ENCODE assay signal across 26 cellular contexts in the genomic region with DNA sequence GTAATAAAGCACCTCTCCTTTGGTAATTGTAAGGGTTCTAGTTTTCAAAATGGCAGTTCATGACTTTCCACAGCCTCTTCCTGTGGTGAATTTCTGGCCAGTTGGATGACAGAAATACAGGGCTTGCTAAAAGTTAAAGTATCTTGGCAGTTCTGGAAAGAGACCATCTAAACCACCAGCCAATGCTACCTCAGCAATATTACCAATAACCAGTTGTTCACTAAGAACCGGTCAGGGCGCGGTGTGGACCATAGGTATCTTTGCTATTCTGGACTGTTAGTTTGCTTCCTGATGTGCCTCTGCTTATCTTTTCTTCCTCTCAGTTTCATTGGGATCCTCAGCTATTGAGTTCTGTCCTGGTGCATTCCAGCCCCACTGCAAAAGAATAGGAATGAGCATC.
"Had no signal": no experiment of that assay in that cellular context is flagged by ENCODE, and none has a peak within 500 bp of the region (broad histone marks: within the 10 kb centered on the region; RNA-seq: fewer than 3 reads in every experiment).

No MANE protein-coding gene starts in this region.

- H3K27ac ChIP-seq: colonic mucosa, epithelial cell of prostate, esophagus squamous epithelium, gastrocnemius medialis, heart right ventricle, left lung, lower lobe of right lung had no signal

- DNase-seq: colonic mucosa; cortex of kidney; effector CD8-positive, alpha-beta T cell; effector memory CD8-positive, alpha-beta T cell; endodermal cell; erythroblast; esophagus squamous epithelium; foreskin fibroblast; foreskin melanocyte; gastrocnemius medialis; glutamatergic neuron; head of caudate nucleus; heart right ventricle; hippocampal formation; left cardiac atrium; left lung; left ventricle myocardium superior; lower lobe of right lung; mesenchymal stem cell; mucosa of descending colon had no signal

- H3K9me3 ChIP-seq: colonic mucosa, esophagus squamous epithelium, gastrocnemius medialis, heart right ventricle, left lung, lower lobe of right lung, mucosa of descending colon had no signal

- H3K9me3 Mint-ChIP-seq: dendritic cell treated with granulocyte-macrophage colony-stimulating factor and Interleukin-4, amounts not matched to agents 40 ng/mL and 50 ng/mL, for 4 days; effector memory CD8-positive, alpha-beta T cell; endodermal cell; mesothelial cell of epicardium had no signal

- FAIRE-seq: endometrium, keratinocyte had no signal

- H3K4me1 ChIP-seq: colonic mucosa, esophagus squamous epithelium, gastrocnemius medialis, heart right ventricle, left lung, lower lobe of right lung had no signal

- H3K36me3 ChIP-seq: colonic mucosa, esophagus squamous epithelium, gastrocnemius medialis, heart right ventricle, left lung, lower lobe of right lung had no signal

- ATAC-seq: effector memory CD8-positive, alpha-beta T cell; esophagus mucosa; gastrocnemius medialis; heart right ventricle; left cardiac atrium; left lung; left ventricle myocardium superior; lower lobe of right lung; mucosa of descending colon had no signal

- H3K4me3 Mint-ChIP-seq: dendritic cell treated with granulocyte-macrophage colony-stimulating factor and Interleukin-4, amounts not matched to agents 40 ng/mL and 50 ng/mL, for 4 days; effector memory CD8-positive, alpha-beta T cell; endodermal cell; mesothelial cell of epicardium had no signal

- H3K36me3 Mint-ChIP-seq: mesothelial cell of epicardium had no signal

- H3K27me3 ChIP-seq: colonic mucosa, esophagus squamous epithelium, gastrocnemius medialis, heart right ventricle, left lung had no signal

- H3K27me3 Mint-ChIP-seq: dendritic cell treated with granulocyte-macrophage colony-stimulating factor and Interleukin-4, amounts not matched to agents 40 ng/mL and 50 ng/mL, for 4 days; effector memory CD8-positive, alpha-beta T cell had no signal

- H3K4me3 ChIP-seq: colonic mucosa, esophagus squamous epithelium, gastrocnemius medialis, heart right ventricle, left lung, lower lobe of right lung, mucosa of descending colon had no signal

- H3K27ac Mint-ChIP-seq: dendritic cell treated with granulocyte-macrophage colony-stimulating factor and Interleukin-4, amounts not matched to agents 40 ng/mL and 50 ng/mL, for 4 days; effector memory CD8-positive, alpha-beta T cell; endodermal cell; mesothelial cell of epicardium had no signal
